In the genomic region with DNA sequence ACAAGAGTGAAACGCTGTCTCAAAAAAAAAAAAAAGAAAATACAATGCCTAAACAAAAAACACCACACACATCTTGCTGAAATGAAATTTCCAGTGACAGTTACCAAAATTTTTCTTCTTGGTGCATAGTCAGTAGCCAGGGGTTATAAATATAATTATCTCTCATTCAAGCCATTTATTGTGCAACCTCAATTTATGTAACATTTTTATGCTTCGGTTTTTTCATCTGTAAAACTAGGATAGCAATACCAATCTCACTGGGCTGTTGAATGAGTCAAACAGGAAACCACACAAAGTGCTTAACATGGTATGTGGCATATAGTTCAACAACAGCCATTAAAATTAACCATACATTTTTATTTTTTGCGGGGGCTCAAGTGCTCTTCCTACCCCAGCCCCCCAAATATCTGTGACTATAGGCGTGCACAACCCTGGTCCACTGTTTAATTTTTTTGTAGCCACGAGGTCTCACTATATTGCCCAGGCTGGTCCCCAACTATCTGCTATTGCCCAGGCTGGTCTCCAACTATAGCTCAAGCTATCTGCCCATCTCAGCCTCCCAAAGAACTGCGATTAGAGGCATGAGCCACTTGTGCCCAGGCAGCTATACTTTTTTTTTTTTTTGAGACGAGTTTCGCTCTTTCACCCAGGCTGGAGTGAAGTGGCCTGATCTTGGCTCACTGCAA, we compare ENCODE assay signal across 1 cellular context.
TF ChIP-seq lines count a peak whose summit lies in the region.

No MANE protein-coding gene starts in this region.

TF ChIP-seq in IMR-90, 13 proteins besides CTCF, POLR2A, EP300 and RAD21:
- TF ChIP-seq CEBPB (IDR thresholded peaks at IDR 0.05; ENCODE audit: low read depth, low read length) (peak; percentile 95), CHD1 (IDR thresholded peaks at IDR 0.05; ENCODE audit: low read depth, low read length) (no peak), MXI1 (IDR thresholded peaks at IDR 0.05; ENCODE audit: borderline replicate concordance, low read depth, low read length) (no peak), RFX5 (IDR thresholded peaks at IDR 0.05; ENCODE audit: low read depth, low read length) (no peak), FOS (IDR thresholded peaks at IDR 0.05; ENCODE audit: low read depth, low read length) (0 out of 2 replicates have a peak, but pooled peaks have one; percentile 16), USF2 (IDR thresholded peaks at IDR 0.05; ENCODE audit: low read depth, low read length) (no peak)
